Comparison of ENCODE assay signal across 21 cellular contexts in genomic region chr12:9947674-9948073, GRCh38. TPM values are rescaled to one million over a fixed set of nuclear protein-coding genes. Genes with fewer than 3 reads are reported as not detected.
"Had no signal": no experiment of that assay in that cellular context is flagged by ENCODE, and none has a peak within 500 bp of the region (broad histone marks: within the 10 kb centered on the region; RNA-seq: fewer than 3 reads in every experiment).

No MANE protein-coding gene starts in this region.

- H3K4me3 Mint-ChIP-seq: WTC11 had no signal

- H3K27ac ChIP-seq: body of pancreas, coronary artery, esophagus muscularis mucosa, transverse colon had no signal

- ATAC-seq: activated T-helper 17 cell treated with anti-CD3 and anti-CD28 coated beads, Interleukin-2, amount 50 U/mL, for 72 hours; body of pancreas; left lobe of liver; naive thymus-derived CD4-positive, alpha-beta T cell; WTC11 had no signal

- H3K36me3 ChIP-seq: esophagus muscularis mucosa, transverse colon had no signal

- H3K36me3 Mint-ChIP-seq: T-cell had no signal

- H3K27me3 ChIP-seq: body of pancreas, transverse colon had no signal

- H3K4me1 ChIP-seq: body of pancreas, esophagus muscularis mucosa, transverse colon had no signal

- H3K4me3 ChIP-seq: body of pancreas, coronary artery, esophagus muscularis mucosa, transverse colon had no signal

- DNase-seq: activated CD4-positive, alpha-beta T cell treated with anti-CD3 and anti-CD28 coated beads, Interleukin-2, amount 10 ng/mL, durations not matched to agents 24 days and 14 days; activated CD8-positive, alpha-beta memory T cell treated with anti-CD3 and anti-CD28 coated beads for 24 hours; activated naive CD4-positive, alpha-beta T cell treated with anti-CD3 and anti-CD28 coated beads, Interleukin-2, amount 50 U/mL, for 16 hours; amygdala; body of pancreas; central memory CD4-positive, alpha-beta T cell; effector CD4-positive, alpha-beta T cell; naive thymus-derived CD4-positive, alpha-beta T cell; posterior cingulate gyrus; stimulated activated CD4-positive, alpha-beta T cell treated with anti-CD3 and anti-CD28 coated beads, Interleukin-4, amount 100 ng/mL, for 1 hour; stimulated activated naive CD8-positive, alpha-beta T cell treated with anti-CD3 and anti-CD28 coated beads, Interleukin-15, Interleukin-2, amounts not matched to agents 100 U/mL and 50 U/mL, for 24 hours; T-cell; transverse colon had no signal

- H3K9me3 Mint-ChIP-seq: activated CD4-positive, alpha-beta T cell treated with anti-CD3 and anti-CD28 coated beads, Interleukin-2, amount 10 ng/mL, durations not matched to agents 24 days and 14 days; activated T-helper 17 cell treated with anti-CD3 and anti-CD28 coated beads, Interleukin-2, amount 50 U/mL, for 72 hours; T-cell had no signal

- H3K27ac Mint-ChIP-seq: WTC11 had no signal

- H3K27me3 Mint-ChIP-seq: activated T-helper 17 cell treated with anti-CD3 and anti-CD28 coated beads, Interleukin-2, amount 50 U/mL, for 72 hours had no signal

- H3K9me3 ChIP-seq: body of pancreas, esophagus muscularis mucosa, transverse colon had no signal

RNA-seq across cellular contexts. Expression of gene CLEC2A, which starts 15.5 kb away (rescaled TPM):
- total RNA-seq: activated CD4-positive, alpha-beta T cell treated with anti-CD3 and anti-CD28 coated beads, Interleukin-2, amount 10 ng/mL, durations not matched to agents 24 days and 14 days; activated T-helper 17 cell treated with anti-CD3 and anti-CD28 coated beads, Interleukin-2, amount 50 U/mL, for 72 hours; body of pancreas; esophagus muscularis mucosa; left lobe of liver; lung microvascular endothelial cell; mononuclear cell; naive thymus-derived CD4-positive, alpha-beta T cell; T-cell; transverse colon had no signal

RNA-seq across cellular contexts. Expression of gene CLEC12A, which starts 23.5 kb away (rescaled TPM):
- total RNA-seq: activated CD4-positive, alpha-beta T cell treated with anti-CD3 and anti-CD28 coated beads, Interleukin-2, amount 10 ng/mL, durations not matched to agents 24 days and 14 days; lung microvascular endothelial cell; WTC11 had no signal
- polyA plus RNA-seq: keratinocyte had no signal

RNA-seq across cellular contexts. Expression of gene CLEC1B, which starts 51.2 kb away (rescaled TPM):
- total RNA-seq: activated CD4-positive, alpha-beta T cell treated with anti-CD3 and anti-CD28 coated beads, Interleukin-2, amount 10 ng/mL, durations not matched to agents 24 days and 14 days; activated T-helper 17 cell treated with anti-CD3 and anti-CD28 coated beads, Interleukin-2, amount 50 U/mL, for 72 hours; body of pancreas; esophagus muscularis mucosa; lung microvascular endothelial cell; transverse colon; WTC11 had no signal
- polyA plus RNA-seq: keratinocyte; naive thymus-derived CD4-positive, alpha-beta T cell had no signal
